Comparison of ENCODE assay signal across 7 cellular contexts in genomic region chr15:61387675-61388074, GRCh38.
"Had no signal": no experiment of that assay in that cellular context is flagged by ENCODE, and none has a peak within 500 bp of the region (broad histone marks: within the 10 kb centered on the region; RNA-seq: fewer than 3 reads in every experiment).

No MANE protein-coding gene starts in this region.

- ATAC-seq: HepG2, K562 had no signal

- H3K4me3 ChIP-seq: K562 had no signal

- DNase-seq: IMR-90, KBM-7, KG1 had no signal

- H3K27ac ChIP-seq: HL-60, KMS-11 had no signal
